In genomic region chr2:239267411-239267941, GRCh38 we compare ENCODE assay signal across 8 cellular contexts.
DNase-seq lines count a peak whose midpoint lies in the region; ATAC-seq and TF ChIP-seq lines count a peak whose summit lies in the region.

No MANE protein-coding gene starts in this region.

- no peaks in the 10 kb centered on the region for H3K27me3 ChIP-seq in esophagus muscularis mucosa
- H3K27me3 ChIP-seq in parathyroid adenoma (ENCODE audit: control insufficient read depth, insufficient read depth, low read length), result no peaks in the 10 kb centered on the region
- no peaks in the 10 kb centered on the region for H3K27me3 ChIP-seq in tibial nerve
- H3K27me3 ChIP-seq in Caco-2 (replicated peaks; ENCODE audit: control insufficient read depth, insufficient read depth, low read length), result no peaks in the 10 kb centered on the region

- TF ChIP-seq EP300 in esophagus muscularis mucosa (IDR thresholded peaks at IDR 0.05), result no peak
- peak in 1 of 2 donors; percentile 73 for TF ChIP-seq EP300 in tibial nerve (IDR thresholded peaks at IDR 0.05)

- H2AFZ ChIP-seq in parathyroid adenoma, result no peak overlapping the region

- TF ChIP-seq POLR2A in esophagus muscularis mucosa (IDR thresholded peaks at IDR 0.05; ENCODE audit: low read depth) (no peak), tibial nerve (IDR thresholded peaks at IDR 0.05) (no peak)

- no peaks in the 10 kb centered on the region for H3K36me3 Mint-ChIP-seq in Caco-2 (ENCODE audit: insufficient read depth, unreplicated experiment)

- CTCF ChIA-PET in Caco-2 (lab: Charles Lee), result no interaction called here

- H3K9me3 Mint-ChIP-seq in Caco-2 (ENCODE audit: unreplicated experiment), result no peaks in the 10 kb centered on the region

- no peak overlapping the region for H3K9ac ChIP-seq in parathyroid adenoma

- H3K36me3 ChIP-seq in esophagus muscularis mucosa (no peaks in the 10 kb centered on the region), parathyroid adenoma (ENCODE audit: control insufficient read depth, insufficient read depth, low read length) (no peaks in the 10 kb centered on the region), tibial nerve (no peaks in the 10 kb centered on the region), Caco-2 (ENCODE audit: control insufficient read depth, insufficient read depth, low read length) (no peaks in the 10 kb centered on the region)

- no peak overlapping the region for H3K4me3 Mint-ChIP-seq in Caco-2 (ENCODE audit: unreplicated experiment)

- H3K9me3 ChIP-seq in esophagus muscularis mucosa (no peaks in the 10 kb centered on the region), parathyroid adenoma (ENCODE audit: control insufficient read depth, low read length) (no peaks in the 10 kb centered on the region), tibial nerve (no peaks in the 10 kb centered on the region), Caco-2 (no peaks in the 10 kb centered on the region)

- no peaks in the 10 kb centered on the region for H3K4me1 Mint-ChIP-seq in Caco-2 (ENCODE audit: low read depth, unreplicated experiment)

- H3K27ac Mint-ChIP-seq in Caco-2 (ENCODE audit: unreplicated experiment), result no peak overlapping the region

- H3K27ac ChIP-seq in esophagus muscularis mucosa (replicated peaks in 1 of 4) (peak overlapping the region; percentile 81 to 88 (median 83)), parathyroid adenoma (peak overlapping the region; percentile 37), tibial nerve (peak overlapping the region; percentile 2 to 86 (median 76))

- H3K4me3 ChIP-seq in esophagus muscularis mucosa (peak overlapping the region; percentile 6 to 36 (median 25)), parathyroid adenoma (ENCODE audit: low read depth, low read length) (no peak overlapping the region), tibial nerve (peak overlapping the region in 1 of 4 donors; percentile 19), Caco-2 (ENCODE audit: low read depth, low read length) (no peak overlapping the region)

- intact Hi-C loops in esophagus muscularis mucosa (cut with DNase I) (no loop called here), Caco-2 (cut with micrococcal nuclease; ENCODE audit: unreplicated experiment) (no loop called here)

- no peak overlapping the region for H3K4me2 ChIP-seq in parathyroid adenoma (ENCODE audit: low read length)

- 43% methylated on average over 16 of the region's 16 CpGs for WGBS in esophagus muscularis mucosa
- WGBS in tibial nerve, 2 donors, result 33 to 35% methylated on average over 16 of the region's 16 CpGs

- no TSS peak for BruUV-seq in Caco-2 (replicated peaks; lab: Mats Ljungman, UMichigan)

- H3K27me3 Mint-ChIP-seq in Caco-2 (ENCODE audit: insufficient read depth, unreplicated experiment), result no peaks in the 10 kb centered on the region

- POLR2A ChIA-PET in Caco-2 (lab: Charles Lee), result no interaction called here

- DNase-seq in NOMO-1 (lab: John Stamatoyannopoulos, UW; ENCODE audit: unreplicated experiment in 2 of 2), result peak; percentile 89 to 97
- peak; percentile 91 for DNase-seq in activated CD8-positive, alpha-beta memory T cell treated with anti-CD3 and anti-CD28 coated beads, Interleukin-2, amount 50 U/mL, for 48 hours
- no peak for DNase-seq in esophagus muscularis mucosa (ENCODE audit: extremely low spot score)
- peak in 1 of 2 donors; percentile 72 for DNase-seq in tibial nerve (ENCODE audit: low spot score in 2 of 2)
- DNase-seq in Caco-2, result no peak

- TF ChIP-seq CTCF in GM12874 (IDR thresholded peaks at IDR 0.05; ENCODE audit: insufficient read depth, low read depth, low read length), result peak; percentile 58
- peak; percentile 15 to 31 (median 27) for TF ChIP-seq CTCF in esophagus muscularis mucosa (IDR thresholded peaks at IDR 0.05)
- no peak for TF ChIP-seq CTCF in parathyroid adenoma (IDR thresholded peaks at IDR 0.05)
- peak in 3 of 5 experiments; percentile 28 to 45 (median 30) for TF ChIP-seq CTCF in tibial nerve (IDR thresholded peaks at IDR 0.05)
- no peak for TF ChIP-seq CTCF in Caco-2 (IDR thresholded peaks at IDR 0.05; ENCODE audit: insufficient read depth in 1 of 2, low read depth in 1 of 2, low read length in 1 of 2, severe bottlenecking in 1 of 2, unreplicated experiment in 1 of 2)

- peaks cover 36% of the 10 kb centered on the region for H3K79me2 ChIP-seq in parathyroid adenoma

- peak; percentile 94 for ATAC-seq in HG02678 (IDR thresholded peaks at IDR 0.05; ENCODE audit: unreplicated experiment)

- H3K4me1 ChIP-seq in esophagus muscularis mucosa (peaks cover 83 to 100% (median 100%) of the 10 kb centered on the region in 4 donors), parathyroid adenoma (peaks cover 30% of the 10 kb centered on the region), tibial nerve (peaks cover 0 to 86% (median 65%) of the 10 kb centered on the region in 4 donors), Caco-2 (no peaks in the 10 kb centered on the region)

Comparison
In these comparisons a context has a peak if more than half of its experiments do, and no peak if none do; other contexts are left out.
1. CTCF ChIP-seq: peak in GM12874 (single experiment), esophagus muscularis mucosa (3 of 3) and tibial nerve (3 of 5); none in parathyroid adenoma (single experiment) and Caco-2 (0 of 2).
2. DNase-seq: peak in NOMO-1 (2 of 2) and activated CD8-positive, alpha-beta memory T cell treated with anti-CD3 and anti-CD28 coated beads, Interleukin-2, amount 50 U/mL, for 48 hours (single experiment); none in esophagus muscularis mucosa (single experiment) and Caco-2 (0 of 2).
3. H3K4me3 ChIP-seq: peak in esophagus muscularis mucosa (4 of 4); none in parathyroid adenoma (single experiment) and Caco-2 (single experiment).
4. Peak in every context shown above with its lines, with median percentiles within 50 percentile points of each other: H3K27ac ChIP-seq.